In genomic region chr21:17387030-17387617, GRCh38 we compare ENCODE assay signal across 7 cellular contexts.
A peak's percentile ranks its signal among the peaks of the same experiment; 100 is the strongest.
DNase-seq lines count a peak whose midpoint lies in the region; ATAC-seq and TF ChIP-seq lines count a peak whose summit lies in the region.

No MANE protein-coding gene starts in this region.

- H3K9me3 ChIP-seq in liver (ENCODE audit: control insufficient read depth in 4 of 4, low read length in 3 of 4), result no peaks in the 10 kb centered on the region

- H3K36me3 Mint-ChIP-seq in stimulated activated effector memory CD8-positive, alpha-beta T cell treated with anti-CD3 and anti-CD28 coated beads, Interleukin-12 subunit alpha, Interleukin-12 subunit beta, amount 100 ng/mL, for 72 hours, result no peaks in the 10 kb centered on the region

- ATAC-seq in HG02678 (IDR thresholded peaks at IDR 0.05; ENCODE audit: unreplicated experiment), result peak; percentile 66
- ATAC-seq in stimulated activated effector memory CD8-positive, alpha-beta T cell treated with anti-CD3 and anti-CD28 coated beads, Interleukin-12 subunit alpha, Interleukin-12 subunit beta, amount 100 ng/mL, for 72 hours, result peak; percentile 50

- TF ChIP-seq CTCF in GM12864 (IDR thresholded peaks at IDR 0.05; ENCODE audit: low read depth, low read length, missing control alignments) (peak; percentile 53), liver (IDR thresholded peaks at IDR 0.05; ENCODE audit: low read depth, low read length, missing input control) (peak; percentile 72)

- no peaks in the 10 kb centered on the region for H3K36me3 ChIP-seq in liver (ENCODE audit: control insufficient read depth in 4 of 4, insufficient read depth in 3 of 4, low read depth in 1 of 4, low read length in 3 of 4)

- H3K4me3 ChIP-seq in GM12864 (ENCODE audit: low read depth, low read length), result no peak overlapping the region
- no peak overlapping the region for H3K4me3 ChIP-seq in liver (ENCODE audit: low read depth in 1 of 3, low read length in 3 of 3)

- peak; percentile 94 to 95 for TF ChIP-seq RAD21 in liver (IDR thresholded peaks at IDR 0.05)

- H3K4me3 Mint-ChIP-seq in stimulated activated effector memory CD8-positive, alpha-beta T cell treated with anti-CD3 and anti-CD28 coated beads, Interleukin-12 subunit alpha, Interleukin-12 subunit beta, amount 100 ng/mL, for 72 hours, result no peak overlapping the region

- no peaks in the 10 kb centered on the region for H3K27me3 ChIP-seq in liver (ENCODE audit: control insufficient read depth in 4 of 4, insufficient read depth in 4 of 4, low read length in 3 of 4)

- H3K27ac ChIP-seq in liver (ENCODE audit: low read depth in 1 of 2, low read length in 2 of 2), result no peak overlapping the region

- no peak overlapping the region for H3K9ac ChIP-seq in liver (ENCODE audit: low read depth in 1 of 2, low read length in 2 of 2)

- 16% methylated on average over 7 of the region's 7 CpGs for WGBS in liver

- no peak overlapping the region for H3K27ac Mint-ChIP-seq in stimulated activated effector memory CD8-positive, alpha-beta T cell treated with anti-CD3 and anti-CD28 coated beads, Interleukin-12 subunit alpha, Interleukin-12 subunit beta, amount 100 ng/mL, for 72 hours

- no peaks in the 10 kb centered on the region for H3K4me1 Mint-ChIP-seq in stimulated activated effector memory CD8-positive, alpha-beta T cell treated with anti-CD3 and anti-CD28 coated beads, Interleukin-12 subunit alpha, Interleukin-12 subunit beta, amount 100 ng/mL, for 72 hours

- H3K4me1 ChIP-seq in liver (ENCODE audit: control insufficient read depth in 4 of 4, insufficient read depth in 4 of 4, low read length in 3 of 4), result no peaks in the 10 kb centered on the region

- no peaks in the 10 kb centered on the region for H3K9me3 Mint-ChIP-seq in stimulated activated effector memory CD8-positive, alpha-beta T cell treated with anti-CD3 and anti-CD28 coated beads, Interleukin-12 subunit alpha, Interleukin-12 subunit beta, amount 100 ng/mL, for 72 hours

- peak; percentile 10 for DNase-seq in GM12864 (ENCODE audit: low read depth)
- DNase-seq in NCI-H1930 (lab: John Stamatoyannopoulos, UW), result peak; percentile 36 to 55
- DNase-seq in T1000 (lab: John Stamatoyannopoulos, UW), result peak; percentile 12
- DNase-seq in cerebellum (ENCODE audit: low spot score), result peak; percentile 41
- peak; percentile 15 to 51 for DNase-seq in stimulated activated effector memory CD8-positive, alpha-beta T cell treated with anti-CD3 and anti-CD28 coated beads, Interleukin-12 subunit alpha, Interleukin-12 subunit beta, amount 100 ng/mL, for 72 hours (ENCODE audit: low spot score in 2 of 2)

TF ChIP-seq in liver, 16 proteins besides CTCF, POLR2A, EP300 and RAD21:
- TF ChIP-seq YY1 (IDR thresholded peaks at IDR 0.05), result no peak
- no peak for TF ChIP-seq ZBTB33 (IDR thresholded peaks at IDR 0.05)
- no peak for TF ChIP-seq EGR1 (IDR thresholded peaks at IDR 0.05; ENCODE audit: low read depth in 2 of 2)
- TF ChIP-seq HNF4G (IDR thresholded peaks at IDR 0.05), result no peak
- no peak for TF ChIP-seq FOXA1 (IDR thresholded peaks at IDR 0.05)
- TF ChIP-seq GABPA (IDR thresholded peaks at IDR 0.05 in 1 of 2, conservative IDR thresholded peaks at IDR 0.05 in 1 of 2), result no peak
- TF ChIP-seq, protein P1, sequence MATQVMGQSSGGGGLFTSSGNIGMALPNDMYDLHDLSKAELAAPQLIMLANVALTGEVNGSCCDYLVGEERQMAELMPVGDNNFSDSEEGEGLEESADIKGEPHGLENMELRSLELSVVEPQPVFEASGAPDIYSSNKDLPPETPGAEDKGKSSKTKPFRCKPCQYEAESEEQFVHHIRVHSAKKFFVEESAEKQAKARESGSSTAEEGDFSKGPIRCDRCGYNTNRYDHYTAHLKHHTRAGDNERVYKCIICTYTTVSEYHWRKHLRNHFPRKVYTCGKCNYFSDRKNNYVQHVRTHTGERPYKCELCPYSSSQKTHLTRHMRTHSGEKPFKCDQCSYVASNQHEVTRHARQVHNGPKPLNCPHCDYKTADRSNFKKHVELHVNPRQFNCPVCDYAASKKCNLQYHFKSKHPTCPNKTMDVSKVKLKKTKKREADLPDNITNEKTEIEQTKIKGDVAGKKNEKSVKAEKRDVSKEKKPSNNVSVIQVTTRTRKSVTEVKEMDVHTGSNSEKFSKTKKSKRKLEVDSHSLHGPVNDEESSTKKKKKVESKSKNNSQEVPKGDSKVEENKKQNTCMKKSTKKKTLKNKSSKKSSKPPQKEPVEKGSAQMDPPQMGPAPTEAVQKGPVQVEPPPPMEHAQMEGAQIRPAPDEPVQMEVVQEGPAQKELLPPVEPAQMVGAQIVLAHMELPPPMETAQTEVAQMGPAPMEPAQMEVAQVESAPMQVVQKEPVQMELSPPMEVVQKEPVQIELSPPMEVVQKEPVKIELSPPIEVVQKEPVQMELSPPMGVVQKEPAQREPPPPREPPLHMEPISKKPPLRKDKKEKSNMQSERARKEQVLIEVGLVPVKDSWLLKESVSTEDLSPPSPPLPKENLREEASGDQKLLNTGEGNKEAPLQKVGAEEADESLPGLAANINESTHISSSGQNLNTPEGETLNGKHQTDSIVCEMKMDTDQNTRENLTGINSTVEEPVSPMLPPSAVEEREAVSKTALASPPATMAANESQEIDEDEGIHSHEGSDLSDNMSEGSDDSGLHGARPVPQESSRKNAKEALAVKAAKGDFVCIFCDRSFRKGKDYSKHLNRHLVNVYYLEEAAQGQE (IDR thresholded peaks at IDR 0.05), result no peak
